ENCODE assay signal across 8 cellular contexts in the genomic region with DNA sequence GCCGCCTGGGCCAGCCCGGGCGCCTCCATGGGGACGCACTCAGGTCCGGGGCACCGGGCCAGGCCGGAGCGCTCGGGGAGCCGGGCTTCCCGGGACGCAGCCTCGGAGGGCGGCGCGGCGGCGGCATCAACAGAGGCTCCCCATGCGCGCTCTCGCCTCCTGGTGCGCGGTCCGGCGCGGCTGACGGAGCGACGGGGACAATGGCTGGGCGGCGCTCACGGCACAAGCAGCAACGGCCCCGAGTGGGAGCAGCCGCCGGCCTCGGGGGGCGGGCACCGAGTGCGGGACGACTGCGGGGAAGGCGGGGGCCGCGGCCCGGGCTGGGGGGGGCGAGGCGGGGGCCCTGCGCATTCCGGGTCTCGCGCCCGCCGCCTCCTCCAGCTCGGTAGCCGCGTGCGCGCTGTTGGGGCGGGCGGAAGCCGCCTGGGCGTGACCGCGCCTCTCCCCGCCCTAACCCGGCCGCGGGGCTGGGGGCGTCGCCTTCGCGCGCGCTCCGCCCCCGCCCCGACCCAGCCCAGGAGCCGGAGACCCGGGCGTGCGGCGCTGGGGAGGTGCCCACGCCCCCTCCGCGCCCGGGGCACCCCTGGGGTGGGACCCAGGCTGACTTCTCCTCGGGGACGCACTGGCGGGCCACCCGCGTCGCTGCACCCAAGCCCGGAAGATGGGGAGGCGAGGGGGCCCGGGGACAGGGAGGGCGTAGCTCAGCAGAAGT. TPM values are rescaled to one million over a fixed set of nuclear protein-coding genes. Genes with fewer than 3 reads are reported as not detected.
DNase-seq lines count a peak whose midpoint lies in the region; ATAC-seq and TF ChIP-seq lines count a peak whose summit lies in the region.

A gene (minus strand): TSS at position 425 of the 712 bp plus-strand sequence. CDS start 396 bp downstream, at position 29.

- intact Hi-C loops in ascending aorta (cut with DNase I): loop anchor here (5.0 kb wide), 1 partner anchor 99 kb away; no protein-coding TSS in a partner anchor

- H3K27me3 ChIP-seq in ascending aorta (no peaks in the 10 kb centered on the region), iPS-15b (ENCODE audit: control insufficient read depth, insufficient read depth, low read length) (peaks cover 12% of the 10 kb centered on the region), skeletal muscle tissue (ENCODE audit: control insufficient read depth in 3 of 3, insufficient read depth in 3 of 3, low read length in 3 of 3) (no peaks in the 10 kb centered on the region)

- H3K9me3 ChIP-seq in ascending aorta (no peaks in the 10 kb centered on the region), iPS-15b (ENCODE audit: control insufficient read depth, insufficient read depth, low read length) (no peaks in the 10 kb centered on the region), skeletal muscle tissue (ENCODE audit: control insufficient read depth in 3 of 3, low read length in 3 of 3) (no peaks in the 10 kb centered on the region)

- H3K36me3 ChIP-seq in ascending aorta (no peaks in the 10 kb centered on the region), iPS-15b (ENCODE audit: control insufficient read depth, insufficient read depth, low read length) (no peaks in the 10 kb centered on the region), skeletal muscle tissue (ENCODE audit: control insufficient read depth in 3 of 3, insufficient read depth in 3 of 3, low read length in 3 of 3) (no peaks in the 10 kb centered on the region)

- no peak for TF ChIP-seq CTCF in ascending aorta (IDR thresholded peaks at IDR 0.05)

- peak; percentile 45 for DNase-seq in Caki2 (ENCODE audit: low read depth)
- DNase-seq in HT1080 (ENCODE audit: low read depth): peak; percentile 36
- DNase-seq in T-helper 1 cell: peak; percentile 50 to 81 (median 57)
- peak in 1 of 2 donors; percentile 75 for DNase-seq in ascending aorta (ENCODE audit: low spot score in 2 of 2)
- DNase-seq in DMS153 treated with DMSO at 0.1 percent for 48 hours (lab: John Stamatoyannopoulos, UW; ENCODE audit: unreplicated experiment): no peak

- H3K9ac ChIP-seq in iPS-15b (ENCODE audit: low read depth, low read length) (peak within 1 kb of the TSS; percentile 47), skeletal muscle tissue (ENCODE audit: low read depth in 1 of 3, low read length in 3 of 3) (peak within 1 kb of the TSS in 2 of 3 donors; percentile 23 to 45)

- H3K4me1 ChIP-seq in ascending aorta: peaks cover 0 to 2% of the 10 kb centered on the region in 2 donors
- H3K4me1 ChIP-seq in iPS-15b (ENCODE audit: control insufficient read depth, insufficient read depth, low read length): peaks cover 2% of the 10 kb centered on the region
- H3K4me1 ChIP-seq in skeletal muscle tissue (ENCODE audit: control insufficient read depth in 3 of 3, insufficient read depth in 3 of 3, low read length in 3 of 3): no peaks in the 10 kb centered on the region

- in situ Hi-C loops in Caki2 (cut with HindIII; ENCODE audit: low pct_unique_long_range_greater_than_20kb, low sequenced_read_pairs): no loop called here

- peak within 1 kb of the TSS; percentile 72 to 75 for H3K4me3 ChIP-seq in ascending aorta
- H3K4me3 ChIP-seq in iPS-15b (ENCODE audit: low read depth, low read length): peak within 1 kb of the TSS; percentile 71
- peak within 1 kb of the TSS; percentile 56 to 69 (median 57) for H3K4me3 ChIP-seq in skeletal muscle tissue (ENCODE audit: low read length in 3 of 3)

- peak; percentile 76 for ATAC-seq in GM21360 (IDR thresholded peaks at IDR 0.05; ENCODE audit: unreplicated experiment)

- peak within 1 kb of the TSS; percentile 53 to 54 for H3K27ac ChIP-seq in ascending aorta
- H3K27ac ChIP-seq in skeletal muscle tissue (ENCODE audit: low read depth, low read length): peak within 1 kb of the TSS; percentile 42

RNA-seq across cellular contexts. Expression of the gene that starts here (rescaled TPM):
- total RNA-seq in Caki2 (2014; rRNA removed; shearing (Covaris generic); ENCODE audit: low replicate concordance): 12.5 and 17.5 TPM in 2 replicates
- total RNA-seq in HT1080 (2014; rRNA removed; shearing (Covaris generic)): 15.9 and 20.0 TPM in 2 replicates
- polyA plus RNA-seq in HT1080 (2015; cell fraction: cytosol; rRNA removed): 14.4 and 21.6 TPM in 2 replicates
- 14.7 and 18.4 TPM in 2 replicates for polyA plus RNA-seq in HT1080 (2015; cell fraction: nucleus; rRNA removed)
- total RNA-seq in ascending aorta (9.2 TPM), skeletal muscle tissue (6.3 TPM)
